ENCODE assay signal across 21 cellular contexts in genomic region chr16:89111263-89111662, GRCh38.
"Had no signal": no experiment of that assay in that cellular context is flagged by ENCODE, and none has a peak within 500 bp of the region (broad histone marks: within the 10 kb centered on the region; RNA-seq: fewer than 3 reads in every experiment).

No MANE protein-coding gene starts in this region.

- H3K27me3 Mint-ChIP-seq: naive thymus-derived CD4-positive, alpha-beta T cell had no signal

- H3K4me3 ChIP-seq: colonic mucosa, esophagus squamous epithelium, gastroesophageal sphincter, right atrium auricular region, sigmoid colon, skin epidermis, stomach, thoracic aorta, transverse colon had no signal

- H3K27me3 ChIP-seq: colonic mucosa, esophagus squamous epithelium, gastroesophageal sphincter, neutrophil, right atrium auricular region, sigmoid colon, stomach, transverse colon had no signal

- H3K27ac ChIP-seq: colonic mucosa, esophagus squamous epithelium, gastroesophageal sphincter, neutrophil, right atrium auricular region, sigmoid colon, skin epidermis, stomach, thoracic aorta, transverse colon had no signal

- H3K4me3 Mint-ChIP-seq: naive thymus-derived CD4-positive, alpha-beta T cell; nephron progenitor cell had no signal

- H3K9me3 ChIP-seq: colonic mucosa, esophagus squamous epithelium, gastroesophageal sphincter, neutrophil, right atrium auricular region, sigmoid colon, stomach, thoracic aorta, transverse colon had no signal

- H3K36me3 ChIP-seq: colonic mucosa had no signal

- H3K27ac Mint-ChIP-seq: naive thymus-derived CD4-positive, alpha-beta T cell; nephron progenitor cell had no signal

- DNase-seq: cerebellar nuclear complex; colonic mucosa; dermis blood vessel endothelial cell; esophagus squamous epithelium; foreskin fibroblast; hippocampal formation; kidney glomerular epithelial cell; mesendoderm; naive thymus-derived CD4-positive, alpha-beta T cell; nephron progenitor cell; sigmoid colon; stimulated activated CD4-positive, alpha-beta T cell treated with anti-CD3 and anti-CD28 coated beads, Interleukin-12 subunit alpha, Interleukin-12 subunit beta, amount 100 ng/mL, for 4 hours; stimulated activated naive CD4-positive, alpha-beta T cell; stomach; substantia nigra; transverse colon had no signal

- ATAC-seq: gastroesophageal sphincter; naive thymus-derived CD4-positive, alpha-beta T cell had no signal

- H3K4me1 ChIP-seq: colonic mucosa, right atrium auricular region, sigmoid colon had no signal

- H3K9me3 Mint-ChIP-seq: naive thymus-derived CD4-positive, alpha-beta T cell; nephron progenitor cell had no signal
